In genomic region chr6:148689168-148689567, GRCh38 we compare ENCODE assay signal across 16 cellular contexts.
"Had no signal": no experiment of that assay in that cellular context is flagged by ENCODE, and none has a peak within 500 bp of the region (broad histone marks: within the 10 kb centered on the region; RNA-seq: fewer than 3 reads in every experiment).

No MANE protein-coding gene starts in this region.

- ATAC-seq: esophagus mucosa; gastrocnemius medialis; heart right ventricle; left lobe of liver; natural killer cell; pancreas; right cardiac atrium; stimulated activated effector memory CD8-positive, alpha-beta T cell treated with anti-CD3 and anti-CD28 coated beads, Interleukin-12 subunit alpha, Interleukin-12 subunit beta, amount 100 ng/mL, for 72 hours had no signal

- H3K4me3 ChIP-seq: coronary artery, gastrocnemius medialis, heart right ventricle, pancreas, tibial nerve had no signal

- H3K27ac ChIP-seq: coronary artery, gastrocnemius medialis, heart right ventricle, pancreas, tibial nerve had no signal

- H3K9me3 ChIP-seq: gastrocnemius medialis, heart right ventricle, pancreas, tibial nerve had no signal

- DNase-seq: effector CD4-positive, alpha-beta T cell; gastrocnemius medialis; heart right ventricle; hypothalamus; islet precursor cell; mammary epithelial cell; natural killer cell; pancreas; right cardiac atrium; stimulated activated CD4-positive, alpha-beta T cell treated with anti-CD3 and anti-CD28 coated beads, Interleukin-4, amount 100 ng/mL, for 1 hour; stimulated activated CD8-positive, alpha-beta memory T cell treated with anti-CD3 and anti-CD28 coated beads, Interleukin-4, amount 100 ng/mL, for 48 hours had no signal

- H3K27me3 ChIP-seq: gastrocnemius medialis, heart right ventricle, pancreas, tibial nerve had no signal

- H3K36me3 ChIP-seq: gastrocnemius medialis, heart right ventricle, pancreas, tibial nerve had no signal

- H3K4me1 ChIP-seq: gastrocnemius medialis, heart right ventricle, pancreas, tibial nerve had no signal
